In genomic region chrX:42839632-42840031, GRCh38 we compare ENCODE assay signal across 29 cellular contexts.
"Had no signal": no experiment of that assay in that cellular context is flagged by ENCODE, and none has a peak within 500 bp of the region (broad histone marks: within the 10 kb centered on the region; RNA-seq: fewer than 3 reads in every experiment).

No MANE protein-coding gene starts in this region.

- H3K4me1 Mint-ChIP-seq: nephron, neural crest cell had no signal

- H3K36me3 ChIP-seq: left lung, lower lobe of right lung, pancreas, prostate gland, suprapubic skin, thoracic aorta, tibial artery, upper lobe of right lung had no signal

- H3K9me3 Mint-ChIP-seq: stimulated activated naive CD8-positive, alpha-beta T cell treated with anti-CD3 and anti-CD28 coated beads, Interleukin-15, Interleukin-2, amounts not matched to agents 100 ng/mL and 50 ng/mL, for 24 hours had no signal

- H3K4me3 ChIP-seq: left lung, lower lobe of right lung, pancreas, prostate gland, skin epidermis, suprapubic skin, thoracic aorta, tibial artery, upper lobe of right lung had no signal

- H3K27ac Mint-ChIP-seq: naive thymus-derived CD8-positive, alpha-beta T cell; nephron; stimulated activated naive CD8-positive, alpha-beta T cell treated with anti-CD3 and anti-CD28 coated beads, Interleukin-15, Interleukin-2, amounts not matched to agents 100 ng/mL and 50 ng/mL, for 24 hours had no signal

- H3K27me3 ChIP-seq: suprapubic skin, tibial artery, upper lobe of right lung had no signal

- H3K4me3 Mint-ChIP-seq: naive thymus-derived CD8-positive, alpha-beta T cell; nephron; neural crest cell; stimulated activated naive CD8-positive, alpha-beta T cell treated with anti-CD3 and anti-CD28 coated beads, Interleukin-15, Interleukin-2, amounts not matched to agents 100 ng/mL and 50 ng/mL, for 24 hours had no signal

- H3K9me3 ChIP-seq: left lung, lower lobe of right lung, pancreas, prostate gland, suprapubic skin, thoracic aorta, tibial artery, upper lobe of right lung had no signal

- H3K27ac ChIP-seq: left lung, lower lobe of right lung, pancreas, prostate gland, skin epidermis, suprapubic skin, thoracic aorta, tibial artery, upper lobe of right lung had no signal

- H3K27me3 Mint-ChIP-seq: naive thymus-derived CD8-positive, alpha-beta T cell; stimulated activated naive CD8-positive, alpha-beta T cell treated with anti-CD3 and anti-CD28 coated beads, Interleukin-15, Interleukin-2, amounts not matched to agents 100 ng/mL and 50 ng/mL, for 24 hours had no signal

- FAIRE-seq: urothelium cell line had no signal

- DNase-seq: hippocampal formation; kidney; left colon; left lung; lower lobe of right lung; mammary epithelial cell; mesenchymal stem cell; naive thymus-derived CD8-positive, alpha-beta T cell; nucleus accumbens; pancreas; posterior cingulate gyrus; retina; right cardiac atrium; stimulated activated CD4-positive, alpha-beta T cell treated with anti-CD3 and anti-CD28 coated beads, Interleukin-12 subunit alpha, Interleukin-12 subunit beta, amount 100 ng/mL, for 4 hours; stimulated activated CD4-positive, alpha-beta T cell treated with anti-CD3 and anti-CD28 coated beads, Interleukin-15, amount 100 ng/mL, for 24 hours; stimulated activated CD4-positive, alpha-beta T cell treated with anti-CD3 and anti-CD28 coated beads, Interleukin-2, amount 100 ng/mL, for 24 hours; stimulated activated CD4-positive, alpha-beta T cell treated with anti-CD3 and anti-CD28 coated beads, Interleukin-4, amount 100 ng/mL, for 1 hour; stimulated activated naive CD4-positive, alpha-beta T cell; tibial artery; trophoblast cell; upper lobe of right lung had no signal

- H3K4me1 ChIP-seq: left lung, lower lobe of right lung, pancreas, prostate gland, suprapubic skin, tibial artery, upper lobe of right lung had no signal
